10 cellular contexts compared by ENCODE assay signal in genomic region chr10:73907841-73908517, GRCh38. TPM values are rescaled to one million over a fixed set of nuclear protein-coding genes. Genes with fewer than 3 reads are reported as not detected.
DNase-seq lines count a peak whose midpoint lies in the region; ATAC-seq and TF ChIP-seq lines count a peak whose summit lies in the region.
"Had no signal": no experiment of that assay in that cellular context is flagged by ENCODE, and none has a peak within 500 bp of the region (broad histone marks: within the 10 kb centered on the region; RNA-seq: fewer than 3 reads in every experiment).

No MANE protein-coding gene starts in this region.

- H3K4me1 ChIP-seq in upper lobe of left lung = peaks cover 43 to 71% (median 51%) of the 10 kb centered on the region in 4 donors

- H3K9me3 ChIP-seq in upper lobe of left lung = no peaks in the 10 kb centered on the region

- H3K4me3 ChIP-seq in upper lobe of left lung = no peak overlapping the region

- peak overlapping the region; percentile 75 to 86 (median 78) for H3K27ac ChIP-seq in upper lobe of left lung

- H3K27me3 ChIP-seq in upper lobe of left lung = no peaks in the 10 kb centered on the region

- TF ChIP-seq EP300 in upper lobe of left lung (IDR thresholded peaks at IDR 0.05) = peak in 1 of 4 donors; percentile 6

- TF ChIP-seq POLR2A in upper lobe of left lung (IDR thresholded peaks at IDR 0.05) (peak in 1 of 4 donors; percentile 43), GM18505 (IDR thresholded peaks at IDR 0.05; ENCODE audit: borderline replicate concordance, extremely low read depth, insufficient read depth, insufficient read length) (no peak)

- H3K36me3 ChIP-seq in upper lobe of left lung = no peaks in the 10 kb centered on the region

- DNase-seq in activated T-cell treated with anti-CD3 and anti-CD28 coated beads, Interleukin-2, amount 50 U/mL, for 72 hours = no peak
- DNase-seq in activated T-cell treated with anti-CD3 and anti-CD28 coated beads for 4 hours (no peak), amniotic epithelial cell (ENCODE audit: low read depth) (peak; percentile 70), kidney tubule cell (ENCODE audit: low spot score) (peak; percentile 87), upper lobe of left lung (peak in 1 of 2 donors; percentile 73), iPS-NIHi11 (ENCODE audit: low spot score) (no peak)
- DNase-seq: CD4-positive, CD25-positive, alpha-beta regulatory T cell; glutamatergic neuron had no signal

- peak overlapping the region; percentile 69 to 73 for H3K4me3 Mint-ChIP-seq in activated T-cell treated with anti-CD3 and anti-CD28 coated beads, Interleukin-2, amount 50 U/mL, for 72 hours

- TF ChIP-seq CTCF in upper lobe of left lung (IDR thresholded peaks at IDR 0.05) = no peak

- H3K27ac Mint-ChIP-seq in activated T-cell treated with anti-CD3 and anti-CD28 coated beads, Interleukin-2, amount 50 U/mL, for 72 hours = no peak overlapping the region
- H3K27ac Mint-ChIP-seq: CD4-positive, CD25-positive, alpha-beta regulatory T cell had no signal

- ATAC-seq in activated T-cell treated with anti-CD3 and anti-CD28 coated beads, Interleukin-2, amount 50 U/mL, for 72 hours (replicated peaks in 1 of 2) = no peak
- ATAC-seq in upper lobe of left lung (ENCODE audit: low FRiP score in 2 of 2) = peak; percentile 43 to 75
- ATAC-seq in GM21515 (IDR thresholded peaks at IDR 0.05; ENCODE audit: unreplicated experiment) = no peak
- ATAC-seq in GM18505 (IDR thresholded peaks at IDR 0.05; ENCODE audit: unreplicated experiment) = no peak

- H3K36me3 Mint-ChIP-seq in activated T-cell treated with anti-CD3 and anti-CD28 coated beads, Interleukin-2, amount 50 U/mL, for 72 hours (ENCODE audit: insufficient read depth in 2 of 2) = no peaks in the 10 kb centered on the region

- H3K27me3 Mint-ChIP-seq in activated T-cell treated with anti-CD3 and anti-CD28 coated beads, Interleukin-2, amount 50 U/mL, for 72 hours (ENCODE audit: low read depth) = peaks cover 55% of the 10 kb centered on the region

- H3K9me3 Mint-ChIP-seq in activated T-cell treated with anti-CD3 and anti-CD28 coated beads, Interleukin-2, amount 50 U/mL, for 72 hours = no peaks in the 10 kb centered on the region

- peaks cover 41% of the 10 kb centered on the region for H3K4me1 Mint-ChIP-seq in activated T-cell treated with anti-CD3 and anti-CD28 coated beads, Interleukin-2, amount 50 U/mL, for 72 hours (ENCODE audit: low read depth)

- 71 to 75% methylated on average over 5 to 6 of the region's 6 CpGs for WGBS in upper lobe of left lung, 2 donors

RNA-seq across cellular contexts. Expression of gene PLAU, which starts 3.0 kb away (rescaled TPM):
- under 1 TPM; 0.43 to 0.44 TPM for total RNA-seq in activated T-cell treated with anti-CD3 and anti-CD28 coated beads, Interleukin-2, amount 50 U/mL, for 72 hours
- total RNA-seq in upper lobe of left lung = 10 to 100 TPM in 3 of 6 donors, 1 to 10 TPM in 3; 8.2 to 38.8 (median 12.4) TPM

RNA-seq across cellular contexts. Expression of gene CAMK2G, which starts 33.6 kb away (rescaled TPM):
- total RNA-seq in activated T-cell treated with anti-CD3 and anti-CD28 coated beads, Interleukin-2, amount 50 U/mL, for 72 hours = 10 to 100 TPM; 25.0 to 30.3 TPM
- total RNA-seq in upper lobe of left lung = 10 to 100 TPM; 25.7 to 52.3 (median 43.0) TPM

Comparison
In these comparisons a context has a peak if more than half of its experiments do, and no peak if none do; other contexts are left out.
1. ATAC-seq: peak in upper lobe of left lung (2 of 2); none in activated T-cell treated with anti-CD3 and anti-CD28 coated beads, Interleukin-2, amount 50 U/mL, for 72 hours (0 of 2), GM21515 (single experiment) and GM18505 (single experiment).
2. DNase-seq: peak in amniotic epithelial cell (single experiment) and kidney tubule cell (single experiment); none in activated T-cell treated with anti-CD3 and anti-CD28 coated beads, Interleukin-2, amount 50 U/mL, for 72 hours (0 of 2), activated T-cell treated with anti-CD3 and anti-CD28 coated beads for 4 hours (single experiment) and iPS-NIHi11 (single experiment).
3. RNA of gene PLAU, which starts 3.0 kb away (total RNA-seq): 8.2 to 38.8 TPM in upper lobe of left lung; 0.43 to 0.44 TPM in activated T-cell treated with anti-CD3 and anti-CD28 coated beads, Interleukin-2, amount 50 U/mL, for 72 hours; every median in the first group is over 4 times any median in the second.